ENCODE assay signal across 10 cellular contexts in genomic region chr11:62125881-62126280, GRCh38. TPM values are rescaled to one million over a fixed set of nuclear protein-coding genes. Genes with fewer than 3 reads are reported as not detected.
DNase-seq lines count a peak whose midpoint lies in the region; ATAC-seq and TF ChIP-seq lines count a peak whose summit lies in the region.
"Had no signal": no experiment of that assay in that cellular context is flagged by ENCODE, and none has a peak within 500 bp of the region (broad histone marks: within the 10 kb centered on the region; RNA-seq: fewer than 3 reads in every experiment).

No MANE protein-coding gene starts in this region.

- H3K27me3 ChIP-seq in MM.1S (replicated peaks; ENCODE audit: insufficient read depth, low read length) (no peaks in the 10 kb centered on the region), osteoblast (ENCODE audit: insufficient read depth, low read length) (no peaks in the 10 kb centered on the region), ovary (no peaks in the 10 kb centered on the region)
- H3K27me3 ChIP-seq: suprapubic skin had no signal

- no peak for TF ChIP-seq POLR2A in ovary (IDR thresholded peaks at IDR 0.05)

- H3K9ac ChIP-seq in MM.1S (ENCODE audit: low read length), result no peak overlapping the region; the same call in 1 of the 2 replicates

- no peaks in the 10 kb centered on the region for H3F3A ChIP-seq in MM.1S (ENCODE audit: insufficient read depth, low read length)

- CTCF ChIA-PET in activated CD4-positive, alpha-beta T cell treated with anti-CD3 and anti-CD28 coated beads for 36 hours (lab: Charles Lee), result no interaction called here

- peaks cover 39% of the 10 kb centered on the region for H3K36me3 Mint-ChIP-seq in activated CD4-positive, alpha-beta T cell treated with anti-CD3 and anti-CD28 coated beads for 36 hours (ENCODE audit: low read depth)
- H3K36me3 Mint-ChIP-seq in brain, result peaks cover 15% of the 10 kb centered on the region

- POLR2A ChIA-PET in activated CD4-positive, alpha-beta T cell treated with anti-CD3 and anti-CD28 coated beads for 36 hours (lab: Charles Lee), result interaction anchor here (0.7 kb wide), 1 partner anchor 211 kb away, joined by 4 read pairs; no protein-coding TSS in a partner anchor

- H2AFZ ChIP-seq in MM.1S (ENCODE audit: low read length), result no peak overlapping the region
- peak overlapping the region; percentile 29 for H2AFZ ChIP-seq in osteoblast (ENCODE audit: low read length)

- no peak overlapping the region for H3K27ac Mint-ChIP-seq in activated CD4-positive, alpha-beta T cell treated with anti-CD3 and anti-CD28 coated beads for 36 hours
- H3K27ac Mint-ChIP-seq in brain, result peak overlapping the region in 3 of 5 experiments; percentile 24 to 90 (median 70)

- H4K20me1 ChIP-seq in MM.1S (ENCODE audit: insufficient read depth, low read length) (no peaks in the 10 kb centered on the region), osteoblast (ENCODE audit: insufficient read depth, low read length) (peaks cover 7% of the 10 kb centered on the region)

- H3K27me3 Mint-ChIP-seq in activated CD4-positive, alpha-beta T cell treated with anti-CD3 and anti-CD28 coated beads for 36 hours, result no peaks in the 10 kb centered on the region
- peaks cover 5% of the 10 kb centered on the region for H3K27me3 Mint-ChIP-seq in brain

- H3K9me3 ChIP-seq in MM.1S (replicated peaks; ENCODE audit: insufficient read depth, low read length), result no peaks in the 10 kb centered on the region
- H3K9me3 ChIP-seq in osteoblast (ENCODE audit: low read depth, low read length), result no peaks in the 10 kb centered on the region
- H3K9me3 ChIP-seq in ovary, result no peaks in the 10 kb centered on the region
- H3K9me3 ChIP-seq: suprapubic skin had no signal

- H3K4me1 ChIP-seq in MM.1S (ENCODE audit: low read length) (peaks cover 6% of the 10 kb centered on the region; the same call in 1 of the 2 replicates), osteoblast (ENCODE audit: insufficient read depth, low read length) (peaks cover 16% of the 10 kb centered on the region), ovary (ENCODE audit: insufficient read depth) (peaks cover 6% of the 10 kb centered on the region)

- H3K4me3 ChIP-seq in MM.1S (ENCODE audit: low read length) (peak overlapping the region; percentile 94; the same call in 1 of the 2 replicates), osteoblast (ENCODE audit: insufficient read depth, low read length) (peak overlapping the region; percentile 81), ovary (no peak overlapping the region)

- no peak for ATAC-seq in activated CD4-positive, alpha-beta T cell treated with anti-CD3 and anti-CD28 coated beads for 36 hours
- ATAC-seq in GM21515 (IDR thresholded peaks at IDR 0.05; ENCODE audit: unreplicated experiment) (no peak), HG03097 (IDR thresholded peaks at IDR 0.05; ENCODE audit: low FRiP score, unreplicated experiment) (no peak)

- DNase-seq in activated CD4-positive, alpha-beta T cell treated with anti-CD3 and anti-CD28 coated beads for 36 hours, result no peak
- no peak for DNase-seq in activated CD4-positive, alpha-beta T cell treated with anti-CD3 and anti-CD28 coated beads for 48 hours
- DNase-seq in MM.1S (no peak), osteoblast (ENCODE audit: insufficient read length, low spot score, missing footprints) (peak; percentile 66), ovary (no peak)
- DNase-seq: GOT3 had no signal

- peaks cover 4% of the 10 kb centered on the region; the same call in 1 of the 2 replicates for H3K36me3 ChIP-seq in MM.1S (replicated peaks; ENCODE audit: insufficient read depth, low read length)
- H3K36me3 ChIP-seq in osteoblast (ENCODE audit: insufficient read depth, low read length), result peaks cover 28% of the 10 kb centered on the region
- H3K36me3 ChIP-seq in ovary, result no peaks in the 10 kb centered on the region

- TF ChIP-seq CTCF in MM.1S (IDR thresholded peaks at IDR 0.05; ENCODE audit: low read length), result no peak
- no peak for TF ChIP-seq CTCF in brain (conservative IDR thresholded peaks at IDR 0.05)
- TF ChIP-seq CTCF in osteoblast (IDR thresholded peaks at IDR 0.05; ENCODE audit: extremely low read depth, low read depth, low read length), result no peak
- no peak for TF ChIP-seq CTCF in ovary (IDR thresholded peaks at IDR 0.05)

- H3K27ac ChIP-seq in MM.1S (ENCODE audit: low read length) (no peak overlapping the region), osteoblast (ENCODE audit: low read depth, low read length) (peak overlapping the region; percentile 23), ovary (no peak overlapping the region)
- H3K27ac ChIP-seq: suprapubic skin had no signal

- 58 to 68% (median 61%) methylated on average over 3 of the region's 3 CpGs for WGBS in ovary, 3 donors

- no peak for TF ChIP-seq EP300 in ovary (IDR thresholded peaks at IDR 0.05)

- no peaks in the 10 kb centered on the region for H3K9me3 Mint-ChIP-seq in activated CD4-positive, alpha-beta T cell treated with anti-CD3 and anti-CD28 coated beads for 36 hours (ENCODE audit: low read depth)
- no peaks in the 10 kb centered on the region for H3K9me3 Mint-ChIP-seq in brain

- peak overlapping the region; percentile 98 for H3K4me3 Mint-ChIP-seq in activated CD4-positive, alpha-beta T cell treated with anti-CD3 and anti-CD28 coated beads for 36 hours
- peak overlapping the region; percentile 89 to 99 (median 99) for H3K4me3 Mint-ChIP-seq in brain

- H3K79me2 ChIP-seq in MM.1S (ENCODE audit: low read length) (peaks cover 71% of the 10 kb centered on the region), osteoblast (ENCODE audit: insufficient read depth, low read length) (peaks cover 70% of the 10 kb centered on the region)

- intact Hi-C loops in activated CD4-positive, alpha-beta T cell treated with anti-CD3 and anti-CD28 coated beads for 36 hours (cut with DNase I, micrococcal nuclease), result loop anchor here in 1 of 2 experiments (10.0 kb wide), 2 partner anchors 541 to 791 kb away; partner anchors contain the start of genes DDB1, SYT7 and TKFC
- intact Hi-C loops in ovary (cut with DNase I), result no loop called here

- peaks cover 29% of the 10 kb centered on the region for H3K4me1 Mint-ChIP-seq in activated CD4-positive, alpha-beta T cell treated with anti-CD3 and anti-CD28 coated beads for 36 hours
- peaks cover 37% of the 10 kb centered on the region for H3K4me1 Mint-ChIP-seq in brain

- H3K4me2 ChIP-seq in MM.1S (ENCODE audit: low read depth, low read length) (peak overlapping the region; percentile 93), osteoblast (ENCODE audit: insufficient read depth, low read length) (peak overlapping the region; percentile 94)

- no peaks in the 10 kb centered on the region for H3K9me2 ChIP-seq in MM.1S (replicated peaks; ENCODE audit: insufficient read depth, low read length)

RNA-seq across cellular contexts. Expression of gene INCENP, which starts 2.1 kb away (rescaled TPM):
- 100 to 1,000 TPM; 125 to 140 TPM for total RNA-seq in activated CD4-positive, alpha-beta T cell treated with anti-CD3 and anti-CD28 coated beads for 36 hours
- polyA plus RNA-seq in brain (ENCODE audit: insufficient read depth, low read depth, low replicate concordance) (59.0 TPM), ovary (10 to 100 TPM in 1 of 2 donors, 1 to 10 TPM in 1; 6.6 to 11.7 TPM)
- total RNA-seq in osteoblast (8.7 and 13.8 TPM in 2 replicates), ovary (10 to 100 TPM in 6 of 7 donors, 1 to 10 TPM in 1; 7.6 to 20.0 (median 16.5) TPM)
